ENCODE assay signal across 8 cellular contexts in the genomic region with DNA sequence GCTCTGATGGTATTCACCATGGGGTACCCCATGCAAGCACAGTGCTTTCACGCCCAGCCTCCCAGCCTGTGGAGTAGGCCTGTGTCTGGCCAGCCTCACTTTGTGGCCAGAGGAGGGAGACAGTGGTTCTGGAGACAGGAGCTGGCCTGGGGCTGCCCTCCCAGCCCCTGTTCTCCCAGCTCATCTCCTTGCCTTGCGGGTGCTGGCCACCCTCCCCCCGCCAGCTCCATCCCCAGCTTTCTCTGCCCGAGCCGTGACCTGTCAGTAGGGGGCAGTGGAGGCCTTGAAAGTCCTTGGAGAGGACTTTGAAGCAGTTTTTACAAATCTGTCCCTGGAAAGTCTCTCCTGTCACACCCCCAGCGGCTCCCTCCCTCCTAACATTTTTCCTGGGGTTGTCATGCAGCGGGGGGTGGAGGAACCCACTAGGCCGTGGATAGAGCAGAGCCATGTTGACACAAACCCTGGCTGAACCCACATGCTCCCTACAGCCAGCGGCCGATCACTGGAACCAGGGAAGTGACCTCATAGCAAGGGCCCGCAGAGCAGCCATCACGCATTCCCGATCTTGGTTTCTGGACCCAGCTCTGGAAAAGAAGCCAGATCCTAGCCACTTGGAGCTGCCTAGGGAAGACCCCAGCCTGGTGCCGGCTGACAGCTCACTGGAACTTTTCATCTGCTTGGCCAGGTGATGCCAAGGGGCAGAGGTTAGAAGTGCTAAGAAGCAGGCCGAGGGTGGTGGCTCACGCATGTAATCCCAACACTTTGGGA.
DNase-seq lines count a peak whose midpoint lies in the region; ATAC-seq and TF ChIP-seq lines count a peak whose summit lies in the region.

No MANE protein-coding gene starts in this region.

- intact Hi-C loops in adrenal gland (cut with DNase I) (loop anchor here (2.0 to 10.0 kb wide), 7 partner anchors 38 to 103 kb away; no protein-coding TSS in a partner anchor), heart left ventricle (cut with DNase I) (loop anchor here (1.0 to 10.0 kb wide), 10 partner anchors 42 to 99 kb away; no protein-coding TSS in a partner anchor), psoas muscle (cut with DNase I) (loop anchor here (1.0 to 5.0 kb wide), 3 partner anchors 65 to 103 kb away; no protein-coding TSS in a partner anchor), uterus (cut with DNase I; ENCODE audit: low total_unique reads) (loop anchor here (5.0 kb wide), 2 partner anchors 62 to 103 kb away; no protein-coding TSS in a partner anchor)

- 8 to 21% (median 20%) methylated on average over 10 to 16 of the region's 16 CpGs for WGBS in adrenal gland, 4 donors
- 14 to 20% (median 18%) methylated on average over 8 to 16 of the region's 16 CpGs for WGBS in heart left ventricle, 4 donors
- 19 to 26% (median 19%) methylated on average over 16 of the region's 16 CpGs for WGBS in psoas muscle, 3 donors

- peaks cover 71 to 94% of the 10 kb centered on the region in 2 donors for H3K4me1 ChIP-seq in adrenal gland (replicated peaks in 1 of 2)
- peaks cover 23 to 98% (median 86%) of the 10 kb centered on the region in 12 donors for H3K4me1 ChIP-seq in heart left ventricle
- H3K4me1 ChIP-seq in psoas muscle = peaks cover 80% of the 10 kb centered on the region
- peaks cover 51 to 67% of the 10 kb centered on the region in 2 donors for H3K4me1 ChIP-seq in uterus

- TF ChIP-seq CTCF in adrenal gland (IDR thresholded peaks at IDR 0.05) = peak; percentile 67 to 89 (median 83)
- TF ChIP-seq CTCF in heart left ventricle (IDR thresholded peaks at IDR 0.05) = peak; percentile 73 to 95 (median 86)
- TF ChIP-seq CTCF in psoas muscle (IDR thresholded peaks at IDR 0.05) = peak; percentile 65
- peak; percentile 83 to 94 (median 91) for TF ChIP-seq CTCF in uterus (IDR thresholded peaks at IDR 0.05)

- H3K27me3 ChIP-seq in adrenal gland (no peaks in the 10 kb centered on the region), heart left ventricle (no peaks in the 10 kb centered on the region), psoas muscle (ENCODE audit: insufficient read depth in 3 of 3, low read length in 2 of 3) (no peaks in the 10 kb centered on the region), uterus (no peaks in the 10 kb centered on the region)

- ATAC-seq in heart left ventricle (peak; percentile 81 to 92 (median 84)), psoas muscle (peak; percentile 64 to 85 (median 80))

- H3K27ac ChIP-seq in adrenal gland (peak overlapping the region; percentile 10 to 98 (median 94)), heart left ventricle (peak overlapping the region; percentile 58 to 97 (median 76)), psoas muscle (peak overlapping the region; percentile 71), uterus (peak overlapping the region; percentile 92 to 97)

- H3K36me3 ChIP-seq in adrenal gland (replicated peaks in 1 of 2) (no peaks in the 10 kb centered on the region), heart left ventricle (no peaks in the 10 kb centered on the region), psoas muscle (ENCODE audit: insufficient read depth in 1 of 2, low read depth in 1 of 2) (no peaks in the 10 kb centered on the region), uterus (no peaks in the 10 kb centered on the region)

- H3K4me3 ChIP-seq in adrenal gland = no peak overlapping the region
- no peak overlapping the region for H3K4me3 ChIP-seq in heart left ventricle
- H3K4me3 ChIP-seq in psoas muscle = no peak overlapping the region
- H3K4me3 ChIP-seq in uterus = no peak overlapping the region

- no peaks in the 10 kb centered on the region for H3K9me3 ChIP-seq in adrenal gland (replicated peaks in 1 of 3)
- no peaks in the 10 kb centered on the region for H3K9me3 ChIP-seq in heart left ventricle
- H3K9me3 ChIP-seq in psoas muscle = no peaks in the 10 kb centered on the region
- H3K9me3 ChIP-seq in uterus = no peaks in the 10 kb centered on the region

- peak in 1 of 2 donors; percentile 25 for TF ChIP-seq POLR2A in adrenal gland (IDR thresholded peaks at IDR 0.05)
- TF ChIP-seq POLR2A in heart left ventricle (IDR thresholded peaks at IDR 0.05) = peak in 1 of 2 donors; percentile 14
- TF ChIP-seq POLR2A in uterus (IDR thresholded peaks at IDR 0.05) = peak in 1 of 2 donors; percentile 27

- DNase-seq in COLO829 (ENCODE audit: low spot score) = peak; percentile 35
- peak; percentile 93 for DNase-seq in HS-5 (ENCODE audit: low read depth)
- DNase-seq in SW480 (ENCODE audit: low spot score) = peak; percentile 68
- peak; percentile 92 to 98 (median 96) for DNase-seq in adrenal gland
- peak; percentile 92 to 95 (median 94) for DNase-seq in heart left ventricle
- peak; percentile 91 to 94 for DNase-seq in psoas muscle
- DNase-seq in uterus = peak; percentile 98
- no peak for DNase-seq in cortex of kidney (lab: John Stamatoyannopoulos, UW)
